20 cellular contexts compared by ENCODE assay signal in the genomic region with DNA sequence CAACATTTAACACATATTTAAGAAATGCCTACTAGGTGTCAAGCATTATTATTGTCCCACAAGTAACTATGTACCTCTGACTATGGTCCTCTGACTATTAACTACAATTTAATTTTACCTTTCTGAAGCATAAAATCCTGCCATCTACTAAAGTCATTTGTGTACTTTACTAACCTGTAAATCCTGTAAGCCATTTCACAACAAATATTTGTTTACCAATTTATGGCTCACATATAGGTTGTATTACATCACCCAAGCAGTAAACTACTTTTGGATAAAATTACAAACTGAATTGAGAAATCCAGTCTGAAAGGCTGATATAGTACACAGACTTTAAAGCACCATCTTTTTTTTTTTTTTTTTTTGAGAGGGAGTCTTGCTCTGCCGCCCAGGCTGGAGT. TPM values are rescaled to one million over a fixed set of nuclear protein-coding genes. Genes with fewer than 3 reads are reported as not detected.
DNase-seq lines count a peak whose midpoint lies in the region; ATAC-seq, FAIRE-seq and TF ChIP-seq lines count a peak whose summit lies in the region.
"Had no signal": no experiment of that assay in that cellular context is flagged by ENCODE, and none has a peak within 500 bp of the region (broad histone marks: within the 10 kb centered on the region; RNA-seq: fewer than 3 reads in every experiment).

No MANE protein-coding gene starts in this region.

- H3K27me3 ChIP-seq in MM.1S (replicated peaks; ENCODE audit: insufficient read depth, low read length) (no peaks in the 10 kb centered on the region), bronchial epithelial cell (ENCODE audit: control insufficient read depth, insufficient read depth, low read length) (no peaks in the 10 kb centered on the region)

- H3K9me3 ChIP-seq in MM.1S (replicated peaks; ENCODE audit: insufficient read depth, low read length) = no peaks in the 10 kb centered on the region
- H3K9me3 ChIP-seq: A549 had no signal

- H3K27ac Mint-ChIP-seq in CD14-positive monocyte = peak overlapping the region in 4 of 7 donors; percentile 3 to 73 (median 41)
- H3K27ac Mint-ChIP-seq: CD8-positive, alpha-beta T cell; GM23338 had no signal

- no peaks in the 10 kb centered on the region for H3K36me3 ChIP-seq in MM.1S (replicated peaks; ENCODE audit: insufficient read depth, low read length)
- no peaks in the 10 kb centered on the region for H3K36me3 ChIP-seq in bronchial epithelial cell (ENCODE audit: control insufficient read depth, insufficient read depth, low read length)

- H2AFZ ChIP-seq in MM.1S (ENCODE audit: low read length) = no peak overlapping the region
- H2AFZ ChIP-seq: GM23338 had no signal

- H3K27ac ChIP-seq in MM.1S (ENCODE audit: low read length) = no peak overlapping the region
- H3K27ac ChIP-seq: A549, HL-60 had no signal

- H3K27me3 Mint-ChIP-seq in CD14-positive monocyte (ENCODE audit: low read depth in 3 of 3) = peaks cover 0 to 2% (median 1%) of the 10 kb centered on the region in 3 donors

- no peak for FAIRE-seq in bronchial epithelial cell (lab: Jason Lieb, UNC)
- FAIRE-seq: A549, H54 had no signal

- H3K4me1 ChIP-seq in MM.1S (ENCODE audit: low read length) = peaks cover 13% of the 10 kb centered on the region; the same call in 1 of the 2 replicates
- H3K4me1 ChIP-seq: A549 had no signal

- H3F3A ChIP-seq in MM.1S (ENCODE audit: insufficient read depth, low read length) = no peaks in the 10 kb centered on the region

- H3K4me1 Mint-ChIP-seq in CD14-positive monocyte = peaks cover 23% of the 10 kb centered on the region
- H3K4me1 Mint-ChIP-seq: GM23338 had no signal

- no peak for ATAC-seq in HG03280 (IDR thresholded peaks at IDR 0.05; ENCODE audit: unreplicated experiment)
- ATAC-seq: A549; CD8-positive, alpha-beta T cell; GM23338 had no signal

- no peaks in the 10 kb centered on the region for H3K79me2 ChIP-seq in MM.1S (ENCODE audit: low read length)

- H3K9me3 Mint-ChIP-seq in CD14-positive monocyte = peaks cover 0 to 6% (median 0%) of the 10 kb centered on the region in 7 donors
- H3K9me3 Mint-ChIP-seq: CD8-positive, alpha-beta T cell had no signal

- no peaks in the 10 kb centered on the region for H3K9me2 ChIP-seq in MM.1S (replicated peaks; ENCODE audit: insufficient read depth, low read length)

- H3K4me2 ChIP-seq in MM.1S (ENCODE audit: low read depth, low read length) = peak overlapping the region; percentile 17; the same call in 1 of the 2 replicates
- H3K4me2 ChIP-seq: A549, GM23338 had no signal

- H3K36me3 Mint-ChIP-seq in CD14-positive monocyte = no peaks in the 10 kb centered on the region
- H3K36me3 Mint-ChIP-seq: CD8-positive, alpha-beta T cell had no signal

- H4K20me1 ChIP-seq in MM.1S (ENCODE audit: insufficient read depth, low read length) = no peaks in the 10 kb centered on the region

- H3K9ac ChIP-seq in MM.1S (ENCODE audit: low read length) = no peak overlapping the region

- no peak for TF ChIP-seq CTCF in CD14-positive monocyte (IDR thresholded peaks at IDR 0.05)
- no peak for TF ChIP-seq CTCF in MM.1S (IDR thresholded peaks at IDR 0.05; ENCODE audit: low read length)
- TF ChIP-seq CTCF in bronchial epithelial cell (IDR thresholded peaks at IDR 0.05; ENCODE audit: insufficient read depth, low read length, severe bottlenecking) = no peak

- no peak overlapping the region for H3K4me3 Mint-ChIP-seq in CD14-positive monocyte
- H3K4me3 Mint-ChIP-seq: CD8-positive, alpha-beta T cell; GM23338 had no signal

- no peak overlapping the region for H3K4me3 ChIP-seq in MM.1S (ENCODE audit: low read length)
- no peak overlapping the region for H3K4me3 ChIP-seq in bronchial epithelial cell (ENCODE audit: low read depth, low read length)
- H3K4me3 ChIP-seq: A549, GM23338 had no signal

- no peak for DNase-seq in CD14-positive monocyte (ENCODE audit: low spot score)
- no peak for DNase-seq in MM.1S
- peak; percentile 3 for DNase-seq in bronchial epithelial cell (ENCODE audit: low read depth)
- DNase-seq in LoVo (ENCODE audit: low spot score) = no peak
- DNase-seq in activated naive CD4-positive, alpha-beta T cell (lab: John Stamatoyannopoulos, UW) = no peak
- DNase-seq: AML-193; CD8-positive, alpha-beta T cell; COR-L47; DMS 273 treated with DMSO at 0.1 percent for 48 hours; DMS79; GDM1; HCEC 1CT had no signal

- intact Hi-C loops in CD14-positive monocyte (cut with micrococcal nuclease) = no loop called here

RNA-seq across cellular contexts. Expression of gene CNGA1, which starts 43.8 kb away (rescaled TPM):
- polyA plus RNA-seq in CD14-positive monocyte = not detected
- 1.6 and 5.4 TPM in 2 replicates for total RNA-seq in bronchial epithelial cell
- total RNA-seq: CD8-positive, alpha-beta T cell; Daoy; HT1080 had no signal
- polyA plus RNA-seq: BJ had no signal

RNA-seq across cellular contexts. Expression of gene NIPAL1, which starts 43.9 kb away (rescaled TPM):
- polyA plus RNA-seq in CD14-positive monocyte = under 1 TPM in 1 of 2 donors, not detected in 1; 0.22 TPM
- total RNA-seq in bronchial epithelial cell = 6.6 and 9.3 TPM in 2 replicates

RNA-seq across cellular contexts. Expression of gene NFXL1, which starts 58.3 kb away (rescaled TPM):
- polyA plus RNA-seq in CD14-positive monocyte = 10 to 100 TPM in 1 of 2 donors, 1 to 10 TPM in 1; 3.6 to 10.6 TPM
- total RNA-seq in bronchial epithelial cell = 10.8 and 11.3 TPM in 2 replicates
